Comparison of ENCODE assay signal across 13 cellular contexts in genomic region chr14:99133563-99134332, GRCh38.
DNase-seq lines count a peak whose midpoint lies in the region; ATAC-seq, FAIRE-seq and TF ChIP-seq lines count a peak whose summit lies in the region.
"Had no signal": no experiment of that assay in that cellular context is flagged by ENCODE, and none has a peak within 500 bp of the region (broad histone marks: within the 10 kb centered on the region; RNA-seq: fewer than 3 reads in every experiment).

No MANE protein-coding gene starts in this region.

- H3K36me3 Mint-ChIP-seq in MCF 10A (ENCODE audit: insufficient read depth, unreplicated experiment) = no peaks in the 10 kb centered on the region

- no peaks in the 10 kb centered on the region for H4K20me1 ChIP-seq in Loucy (ENCODE audit: insufficient read depth, low read length, poor library complexity, severe bottlenecking)
- no peaks in the 10 kb centered on the region for H4K20me1 ChIP-seq in keratinocyte (ENCODE audit: control insufficient read depth, extremely low read depth, insufficient read depth, low read length)

- intact Hi-C loops in MCF 10A (cut with micrococcal nuclease) = no loop called here
- intact Hi-C loops in spleen (cut with DNase I; ENCODE audit: low total_unique reads) = no loop called here

- H3K4me1 Mint-ChIP-seq in MCF 10A (ENCODE audit: insufficient read depth, unreplicated experiment) = peaks cover 8% of the 10 kb centered on the region

- H3K36me3 ChIP-seq in Loucy (ENCODE audit: insufficient read depth, low read length) (no peaks in the 10 kb centered on the region), keratinocyte (ENCODE audit: control insufficient read depth in 2 of 2, extremely low read depth in 1 of 2, insufficient read depth in 2 of 2, low read length in 2 of 2) (no peaks in the 10 kb centered on the region), spleen (no peaks in the 10 kb centered on the region)
- H3K36me3 ChIP-seq: neutrophil had no signal

- peak; percentile 43 for FAIRE-seq in keratinocyte (lab: Jason Lieb, UNC)
- FAIRE-seq in GM19239 (lab: Jason Lieb, UNC) = no peak
- FAIRE-seq: small intestine had no signal

- H3K4me2 ChIP-seq in Loucy (ENCODE audit: low read depth, low read length, poor library complexity, severe bottlenecking) (no peak overlapping the region), keratinocyte (ENCODE audit: control insufficient read depth, extremely low read depth, insufficient read depth, low read depth, low read length) (peak overlapping the region; percentile 17)

- no peak for TF ChIP-seq POLR2A in spleen (IDR thresholded peaks at IDR 0.05)

- DNase-seq in MCF 10A (ENCODE audit: unreplicated experiment) (peak; percentile 64), keratinocyte (ENCODE audit: low read depth, low spot score) (peak; percentile 42), spleen (peak; percentile 61), GM19239 (ENCODE audit: insufficient read length, low spot score) (no peak), GM20000 (ENCODE audit: low spot score) (no peak)
- DNase-seq: activated gamma-delta T cell, left colon, MM.1S, small intestine had no signal

- H3K9me3 Mint-ChIP-seq in MCF 10A (ENCODE audit: unreplicated experiment) = no peaks in the 10 kb centered on the region

- no peak overlapping the region for H3K4me3 Mint-ChIP-seq in MCF 10A (ENCODE audit: unreplicated experiment)

- dilution Hi-C loops in keratinocyte (cut with MboI; ENCODE audit: extremely low pct_ligation_motif_present, low sequenced_read_pairs) = no loop called here

- no peaks in the 10 kb centered on the region for H3K9me1 ChIP-seq in keratinocyte (ENCODE audit: control insufficient read depth, extremely low read depth, insufficient read depth, low read length)

- no peak overlapping the region for H3K27ac ChIP-seq in keratinocyte (ENCODE audit: control insufficient read depth, insufficient read depth, low read length)
- H3K27ac ChIP-seq in spleen = no peak overlapping the region
- H3K27ac ChIP-seq: neutrophil had no signal

- H3K4me3 ChIP-seq in Loucy (ENCODE audit: low read length, poor library complexity, severe bottlenecking) (no peak overlapping the region), keratinocyte (ENCODE audit: control insufficient read depth in 2 of 3, extremely low read depth in 1 of 3, insufficient read depth in 2 of 3, low read depth in 1 of 3, low read length in 3 of 3) (peak overlapping the region in 1 of 3 experiments; percentile 4), spleen (no peak overlapping the region)

- 62 to 74% (median 69%) methylated on average over 15 to 17 of the region's 17 CpGs for WGBS in spleen, 5 donors

- BruUV-seq in MCF 10A (replicated peaks; lab: Mats Ljungman, UMichigan) = no TSS peak

- peaks cover 28% of the 10 kb centered on the region for H3K27me3 Mint-ChIP-seq in MCF 10A (ENCODE audit: insufficient read depth, unreplicated experiment)

- TF ChIP-seq CTCF in Loucy (conservative IDR thresholded peaks at IDR 0.05; ENCODE audit: low read length) (no peak), MCF 10A (IDR thresholded peaks at IDR 0.05; ENCODE audit: unreplicated experiment) (no peak), keratinocyte (optimal IDR thresholded peaks at IDR 0.05 in 1 of 3, IDR thresholded peaks at IDR 0.05 in 1 of 3, conservative IDR thresholded peaks at IDR 0.05 in 1 of 3; ENCODE audit: extremely low read depth in 1 of 3, insufficient read depth in 2 of 3, low read length in 3 of 3) (no peak), spleen (IDR thresholded peaks at IDR 0.05 in 8 of 11, conservative IDR thresholded peaks at IDR 0.05 in 3 of 11) (no peak), GM20000 (IDR thresholded peaks at IDR 0.05; ENCODE audit: extremely low read depth, missing control alignments) (no peak)

- no peaks in the 10 kb centered on the region for H3K9me3 ChIP-seq in Loucy (ENCODE audit: insufficient read depth, low read depth, low read length)
- no peaks in the 10 kb centered on the region for H3K9me3 ChIP-seq in keratinocyte (ENCODE audit: control insufficient read depth, low read depth, low read length)
- no peaks in the 10 kb centered on the region for H3K9me3 ChIP-seq in spleen
- H3K9me3 ChIP-seq: neutrophil had no signal

- no peaks in the 10 kb centered on the region for H3K79me2 ChIP-seq in Loucy (ENCODE audit: insufficient read depth, low read length)
- no peaks in the 10 kb centered on the region for H3K79me2 ChIP-seq in keratinocyte (ENCODE audit: control insufficient read depth, insufficient read depth, low read length)

- no peak for ATAC-seq in GM21717 (IDR thresholded peaks at IDR 0.05; ENCODE audit: unreplicated experiment)
- ATAC-seq: activated CD4-positive, CD25-positive, alpha-beta regulatory T cell treated with anti-CD3 and anti-CD28 coated beads, Interleukin-2, amount 50 U/mL, for 24 hours; left colon had no signal

- CTCF ChIA-PET in MCF 10A (lab: Yijun Ruan, JAX) = interaction anchor here (0.5 to 0.7 kb wide), 2 partner anchors 633 to 648 kb away, joined by 3 read pairs; no protein-coding TSS in a partner anchor

- no peaks in the 10 kb centered on the region for H3K27me3 ChIP-seq in Loucy (ENCODE audit: insufficient read depth, low read length, poor library complexity, severe bottlenecking)
- H3K27me3 ChIP-seq in keratinocyte (ENCODE audit: control insufficient read depth, extremely low read depth, insufficient read depth, low read length) = no peaks in the 10 kb centered on the region
- peaks cover 0 to 3% (median 0%) of the 10 kb centered on the region in 7 donors for H3K27me3 ChIP-seq in spleen (replicated peaks in 1 of 7)
- H3K27me3 ChIP-seq: neutrophil had no signal

- peaks cover 2% of the 10 kb centered on the region for H3K4me1 ChIP-seq in Loucy (ENCODE audit: insufficient read depth, low read length, poor library complexity, severe bottlenecking)
- H3K4me1 ChIP-seq in keratinocyte (ENCODE audit: control insufficient read depth, extremely low read depth, insufficient read depth, low read length) = peaks cover 14% of the 10 kb centered on the region
- peaks cover 0 to 4% (median 0%) of the 10 kb centered on the region in 6 donors for H3K4me1 ChIP-seq in spleen

- H3K9me2 ChIP-seq in Loucy (replicated peaks; ENCODE audit: low read depth, low read length) = no peaks in the 10 kb centered on the region

- H3K27ac Mint-ChIP-seq in MCF 10A (ENCODE audit: low read depth, unreplicated experiment) = no peak overlapping the region

- H2AFZ ChIP-seq in Loucy (ENCODE audit: low read length) (peak overlapping the region; percentile 56; the same call in 1 of the 2 replicates), keratinocyte (ENCODE audit: control insufficient read depth, low read length) (peak overlapping the region; percentile 90)

- H3F3A ChIP-seq in Loucy (ENCODE audit: low read depth) = no peaks in the 10 kb centered on the region

- no peak overlapping the region for H3K9ac ChIP-seq in Loucy (ENCODE audit: low read depth, low read length, poor library complexity, severe bottlenecking)
- H3K9ac ChIP-seq in keratinocyte (ENCODE audit: control insufficient read depth, extremely low read depth, insufficient read depth, low read length) = no peak overlapping the region

- POLR2A ChIA-PET in MCF 10A (lab: Yijun Ruan, JAX) = no interaction called here

Comparison
In these comparisons a context has a peak if more than half of its experiments do, and no peak if none do; other contexts are left out.
1. DNase-seq: peak in MCF 10A (single experiment), keratinocyte (single experiment) and spleen (single experiment); none in GM19239 (single experiment) and GM20000 (single experiment).